In the genomic region with DNA sequence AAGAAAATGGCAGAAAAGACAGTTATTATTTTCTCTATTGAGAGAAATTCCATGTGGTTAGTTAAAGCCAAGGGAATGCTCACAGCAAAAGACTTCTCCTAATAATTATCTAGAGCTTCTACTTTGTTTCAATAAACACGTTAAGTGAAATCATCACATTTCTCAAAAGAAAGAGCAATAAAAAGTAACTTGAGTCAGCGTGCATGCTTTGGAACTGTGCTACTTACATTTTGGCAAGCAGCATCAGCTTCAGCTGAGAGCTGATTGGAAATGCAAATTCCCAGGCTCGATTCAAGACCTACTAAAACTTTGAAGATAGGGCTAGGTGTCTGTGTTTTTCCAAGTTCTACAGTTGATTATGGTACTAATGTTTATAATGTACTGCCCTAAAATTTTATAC, we compare ENCODE assay signal across 20 cellular contexts.
A peak's percentile ranks its signal among the peaks of the same experiment; 100 is the strongest.
DNase-seq lines count a peak whose midpoint lies in the region; ATAC-seq and TF ChIP-seq lines count a peak whose summit lies in the region.
"Had no signal": no experiment of that assay in that cellular context is flagged by ENCODE, and none has a peak within 500 bp of the region (broad histone marks: within the 10 kb centered on the region; RNA-seq: fewer than 3 reads in every experiment).

No MANE protein-coding gene starts in this region.

- H3K4me1 ChIP-seq in RWPE2 (ENCODE audit: insufficient read depth, poor library complexity, severe bottlenecking) (peaks cover 28% of the 10 kb centered on the region), mesenchymal stem cell (ENCODE audit: control insufficient read depth, insufficient read depth, low read depth, low read length) (no peaks in the 10 kb centered on the region), transverse colon (no peaks in the 10 kb centered on the region)
- H3K4me1 ChIP-seq: left lung, right lobe of liver had no signal

- H2AFZ ChIP-seq in mesenchymal stem cell (ENCODE audit: low read depth, low read length): no peak overlapping the region

- no peak overlapping the region for H3K14ac ChIP-seq in mesenchymal stem cell (ENCODE audit: low read length in 2 of 2)

- no peak overlapping the region for H4K8ac ChIP-seq in mesenchymal stem cell (ENCODE audit: low read length)

- no peaks in the 10 kb centered on the region for H3K9me3 Mint-ChIP-seq in HFFc6

- H3K4ac ChIP-seq in mesenchymal stem cell (ENCODE audit: low read depth in 1 of 2, low read length in 2 of 2): no peak overlapping the region

- H2BK5ac ChIP-seq in mesenchymal stem cell (ENCODE audit: low read depth, low read length, poor library complexity, severe bottlenecking): no peak overlapping the region

- H3K4me2 ChIP-seq in mesenchymal stem cell (ENCODE audit: low read length, poor library complexity, severe bottlenecking): no peak overlapping the region

- H3K27ac Mint-ChIP-seq in HFFc6: peak overlapping the region; percentile 51
- H3K27ac Mint-ChIP-seq: activated naive CD4-positive, alpha-beta T cell treated with anti-CD3 and anti-CD28 coated beads for 36 hours had no signal

- TF ChIP-seq EP300 in transverse colon (IDR thresholded peaks at IDR 0.05; ENCODE audit: low read depth): no peak

- H3K27me3 ChIP-seq in BJ (ENCODE audit: control insufficient read depth, insufficient read depth, low read length) (no peaks in the 10 kb centered on the region), RWPE2 (ENCODE audit: insufficient read depth, poor library complexity, severe bottlenecking) (no peaks in the 10 kb centered on the region), mesenchymal stem cell (ENCODE audit: control insufficient read depth in 1 of 2, insufficient read depth in 1 of 2, low read length in 2 of 2) (no peaks in the 10 kb centered on the region), transverse colon (no peaks in the 10 kb centered on the region)
- H3K27me3 ChIP-seq: BE2C, left lung, neutrophil, right lobe of liver had no signal

- H3K9ac ChIP-seq in mesenchymal stem cell (ENCODE audit: low read length): no peak overlapping the region

- H2BK15ac ChIP-seq in mesenchymal stem cell (ENCODE audit: low read depth, poor library complexity, severe bottlenecking): no peak overlapping the region

- H3K27me3 Mint-ChIP-seq in HFFc6 (ENCODE audit: insufficient read depth): no peaks in the 10 kb centered on the region

- CTCF ChIA-PET in BJ (lab: Yijun Ruan, JAX): no interaction called here

- no peak for TF ChIP-seq POLR2A in transverse colon (IDR thresholded peaks at IDR 0.05)

- H3K27ac ChIP-seq in RWPE2 (ENCODE audit: poor library complexity, severe bottlenecking) (peak overlapping the region; percentile 78), mesenchymal stem cell (ENCODE audit: low read length, poor library complexity, severe bottlenecking) (no peak overlapping the region), transverse colon (no peak overlapping the region)
- H3K27ac ChIP-seq: left lung, neutrophil, right lobe of liver had no signal

- ATAC-seq in RWPE2 (ENCODE audit: low read depth) (no peak), GM19452 (IDR thresholded peaks at IDR 0.05; ENCODE audit: unreplicated experiment) (no peak), HG02973 (IDR thresholded peaks at IDR 0.05; ENCODE audit: unreplicated experiment) (no peak), HG03135 (IDR thresholded peaks at IDR 0.05; ENCODE audit: unreplicated experiment) (no peak)
- ATAC-seq: HCT116, left lung, mucosa of descending colon, right lobe of liver had no signal

- H2AK5ac ChIP-seq in mesenchymal stem cell (ENCODE audit: low read length, severe bottlenecking): no peak overlapping the region

- DNase-seq in BJ (ENCODE audit: low read depth) (peak; percentile 39), HFFc6 (peak; percentile 52), RWPE2 (ENCODE audit: low spot score) (no peak), mesenchymal stem cell (peak; percentile 11), transverse colon (no peak)
- DNase-seq: activated CD4-positive, alpha-beta T cell treated with anti-CD3 and anti-CD28 coated beads, Interleukin-2, amount 50 U/mL, for 1 hour; activated naive CD4-positive, alpha-beta T cell treated with anti-CD3 and anti-CD28 coated beads for 36 hours; BE2C; cortex of kidney; left lung; mucosa of descending colon; NCI-H187; NCI-H526; right lobe of liver; stimulated activated CD4-positive, alpha-beta T cell treated with anti-CD3 and anti-CD28 coated beads, Interleukin-2, amount 100 ng/mL, for 48 hours had no signal

- no peaks in the 10 kb centered on the region for H3K79me1 ChIP-seq in mesenchymal stem cell (replicated peaks; ENCODE audit: low read length, poor library complexity, severe bottlenecking)

- POLR2A ChIA-PET in BJ (lab: Charles Lee): no interaction called here

- peaks cover 49% of the 10 kb centered on the region for H3K4me1 Mint-ChIP-seq in HFFc6 (ENCODE audit: low read depth)

- TF ChIP-seq CTCF in BJ (IDR thresholded peaks at IDR 0.05; ENCODE audit: insufficient read depth, low read depth, low read length): no peak
- no peak for TF ChIP-seq CTCF in HFFc6 (IDR thresholded peaks at IDR 0.05)
- no peak for TF ChIP-seq CTCF in RWPE2 (IDR thresholded peaks at IDR 0.05; ENCODE audit: poor library complexity, severe bottlenecking)
- no peak for TF ChIP-seq CTCF in transverse colon (IDR thresholded peaks at IDR 0.05)

- H3K4me3 ChIP-seq in BJ (ENCODE audit: low read depth, low read length): no peak overlapping the region
- H3K4me3 ChIP-seq in RWPE2 (ENCODE audit: severe bottlenecking): no peak overlapping the region
- H3K4me3 ChIP-seq in mesenchymal stem cell (ENCODE audit: insufficient read depth in 1 of 2, low read depth in 1 of 2, low read length in 2 of 2): no peak overlapping the region
- H3K4me3 ChIP-seq in transverse colon: no peak overlapping the region
- H3K4me3 ChIP-seq: left lung, mucosa of descending colon, right lobe of liver had no signal

- no peaks in the 10 kb centered on the region for H3K36me3 Mint-ChIP-seq in HFFc6 (ENCODE audit: low read depth)

- H3K18ac ChIP-seq in mesenchymal stem cell (ENCODE audit: low read depth in 1 of 2, low read length in 2 of 2): no peak overlapping the region

- 61% methylated on average over 3 of the region's 3 CpGs for WGBS in mesenchymal stem cell
- 39 to 41% methylated on average over 3 of the region's 3 CpGs for WGBS in transverse colon (ENCODE audit: low coverage in 1 of 2), 2 donors

- no peak overlapping the region for H4K91ac ChIP-seq in mesenchymal stem cell (ENCODE audit: low read length)

- intact Hi-C loops in transverse colon (cut with DNase I; ENCODE audit: low total_unique reads): no loop called here

- H3K36me3 ChIP-seq in BJ (ENCODE audit: control insufficient read depth, insufficient read depth, low read length): no peaks in the 10 kb centered on the region
- H3K36me3 ChIP-seq in RWPE2 (ENCODE audit: low read depth): no peaks in the 10 kb centered on the region
- H3K36me3 ChIP-seq in mesenchymal stem cell (ENCODE audit: control insufficient read depth in 1 of 2, insufficient read depth in 2 of 2, low read depth in 1 of 2, low read length in 2 of 2): no peaks in the 10 kb centered on the region
- H3K36me3 ChIP-seq in transverse colon: no peaks in the 10 kb centered on the region
- H3K36me3 ChIP-seq: BE2C, left lung, neutrophil, right lobe of liver had no signal

- H3K4me3 Mint-ChIP-seq in HFFc6: peak overlapping the region; percentile 65
- H3K4me3 Mint-ChIP-seq: activated naive CD4-positive, alpha-beta T cell treated with anti-CD3 and anti-CD28 coated beads for 36 hours had no signal

- H3K23ac ChIP-seq in mesenchymal stem cell (ENCODE audit: low read length in 2 of 2): no peak overlapping the region

- no peak overlapping the region for H2BK12ac ChIP-seq in mesenchymal stem cell (ENCODE audit: low read length in 2 of 2)

- H2BK120ac ChIP-seq in mesenchymal stem cell (ENCODE audit: low read depth, low read length): no peak overlapping the region

- H3K9me3 ChIP-seq in RWPE2 (ENCODE audit: severe bottlenecking) (no peaks in the 10 kb centered on the region), mesenchymal stem cell (ENCODE audit: control insufficient read depth, low read length) (no peaks in the 10 kb centered on the region), transverse colon (peaks cover 0 to 6% of the 10 kb centered on the region in 2 donors)
- H3K9me3 ChIP-seq: BE2C, left lung, mucosa of descending colon, neutrophil, right lobe of liver had no signal

- in situ Hi-C loops in transverse colon (cut with MboI; ENCODE audit: low pct_ligation_motif_present in 1 of 4, low pct_unique_long_range_greater_than_20kb in 1 of 4, low sequenced_read_pairs in 3 of 4): no loop called here

Comparison
In these comparisons a context has a peak if more than half of its experiments do, and no peak if none do; other contexts are left out.
1. DNase-seq: peak in BJ (single experiment), HFFc6 (single experiment) and mesenchymal stem cell (single experiment); none in RWPE2 (single experiment) and transverse colon (single experiment).